Comparison of ENCODE assay signal across 1 cellular context in genomic region chr5:146427619-146427997, GRCh38.
TF ChIP-seq lines count a peak whose summit lies in the region.

No MANE protein-coding gene starts in this region.

TF ChIP-seq in HepG2, 621 proteins besides CTCF, POLR2A, EP300 and RAD21 (continued from another document):
- TF ChIP-seq ZNF646 (CRISPR knock-in tag; IDR thresholded peaks at IDR 0.05) = no peak
- TF ChIP-seq KDM6A (CRISPR knock-in tag; IDR thresholded peaks at IDR 0.05; ENCODE audit: low read depth) = no peak
- no peak for TF ChIP-seq TRAFD1 (CRISPR knock-in tag; IDR thresholded peaks at IDR 0.05; ENCODE audit: borderline replicate concordance)
- TF ChIP-seq SMAD3 (CRISPR knock-in tag; IDR thresholded peaks at IDR 0.05) = no peak
- TF ChIP-seq, protein P1, sequence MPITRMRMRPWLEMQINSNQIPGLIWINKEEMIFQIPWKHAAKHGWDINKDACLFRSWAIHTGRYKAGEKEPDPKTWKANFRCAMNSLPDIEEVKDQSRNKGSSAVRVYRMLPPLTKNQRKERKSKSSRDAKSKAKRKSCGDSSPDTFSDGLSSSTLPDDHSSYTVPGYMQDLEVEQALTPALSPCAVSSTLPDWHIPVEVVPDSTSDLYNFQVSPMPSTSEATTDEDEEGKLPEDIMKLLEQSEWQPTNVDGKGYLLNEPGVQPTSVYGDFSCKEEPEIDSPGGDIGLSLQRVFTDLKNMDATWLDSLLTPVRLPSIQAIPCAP (CRISPR knock-in tag; IDR thresholded peaks at IDR 0.05; ENCODE audit: low read depth) = no peak
- TF ChIP-seq, protein P2, sequence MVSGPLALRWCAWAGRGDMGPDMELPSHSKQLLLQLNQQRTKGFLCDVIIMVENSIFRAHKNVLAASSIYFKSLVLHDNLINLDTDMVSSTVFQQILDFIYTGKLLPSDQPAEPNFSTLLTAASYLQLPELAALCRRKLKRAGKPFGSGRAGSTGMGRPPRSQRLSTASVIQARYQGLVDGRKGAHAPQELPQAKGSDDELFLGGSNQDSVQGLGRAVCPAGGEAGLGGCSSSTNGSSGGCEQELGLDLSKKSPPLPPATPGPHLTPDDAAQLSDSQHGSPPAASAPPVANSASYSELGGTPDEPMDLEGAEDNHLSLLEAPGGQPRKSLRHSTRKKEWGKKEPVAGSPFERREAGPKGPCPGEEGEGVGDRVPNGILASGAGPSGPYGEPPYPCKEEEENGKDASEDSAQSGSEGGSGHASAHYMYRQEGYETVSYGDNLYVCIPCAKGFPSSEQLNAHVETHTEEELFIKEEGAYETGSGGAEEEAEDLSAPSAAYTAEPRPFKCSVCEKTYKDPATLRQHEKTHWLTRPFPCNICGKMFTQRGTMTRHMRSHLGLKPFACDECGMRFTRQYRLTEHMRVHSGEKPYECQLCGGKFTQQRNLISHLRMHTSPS (CRISPR knock-in tag; IDR thresholded peaks at IDR 0.05; ENCODE audit: low read depth) = no peak
- no peak for TF ChIP-seq FOXM1 (CRISPR knock-in tag; IDR thresholded peaks at IDR 0.05)
- no peak for TF ChIP-seq FLYWCH1 (CRISPR knock-in tag; IDR thresholded peaks at IDR 0.05)
- TF ChIP-seq NFKB2 (CRISPR knock-in tag; IDR thresholded peaks at IDR 0.05; ENCODE audit: borderline replicate concordance) = no peak
- no peak for TF ChIP-seq PHF8 (CRISPR knock-in tag; IDR thresholded peaks at IDR 0.05)
- no peak for TF ChIP-seq ZSCAN25 (CRISPR knock-in tag; IDR thresholded peaks at IDR 0.05)
- no peak for TF ChIP-seq ZBTB14 (CRISPR knock-in tag; IDR thresholded peaks at IDR 0.05)
- no peak for TF ChIP-seq ZNF556 (CRISPR knock-in tag; IDR thresholded peaks at IDR 0.05; ENCODE audit: borderline replicate concordance)
- TF ChIP-seq ZNF777 (CRISPR knock-in tag; IDR thresholded peaks at IDR 0.05) = no peak
- TF ChIP-seq HMGXB4 (CRISPR knock-in tag; IDR thresholded peaks at IDR 0.05; ENCODE audit: borderline replicate concordance in 1 of 2, low read depth in 1 of 2) = no peak
